Comparison of ENCODE assay signal across 8 cellular contexts in the genomic region with DNA sequence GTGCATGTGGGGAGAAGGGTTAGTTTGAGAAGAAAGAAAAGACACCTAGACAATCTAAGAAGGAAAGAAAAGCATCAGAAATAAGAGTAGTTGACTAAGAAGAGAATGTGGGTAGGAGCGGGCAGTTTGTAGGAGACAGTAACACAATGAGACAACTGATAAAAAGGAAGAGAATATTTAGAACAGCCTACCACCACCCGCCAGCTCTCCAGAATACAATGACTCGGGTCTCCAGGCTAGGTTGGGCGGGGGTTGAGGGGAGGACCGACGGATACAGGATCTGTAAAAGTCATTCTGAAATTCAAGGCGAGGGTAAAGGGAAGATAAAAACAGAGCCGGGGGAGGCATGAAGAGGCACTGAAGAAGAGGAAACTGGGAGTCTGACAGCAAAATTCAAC. TPM values are rescaled to one million over a fixed set of nuclear protein-coding genes. Genes with fewer than 3 reads are reported as not detected.
A peak's percentile ranks its signal among the peaks of the same experiment; 100 is the strongest.
DNase-seq lines count a peak whose midpoint lies in the region; ATAC-seq and TF ChIP-seq lines count a peak whose summit lies in the region.

No MANE protein-coding gene starts in this region.

- H3K36me3 ChIP-seq in GM23338 (ENCODE audit: insufficient read depth) = no peaks in the 10 kb centered on the region
- peaks cover 6% of the 10 kb centered on the region for H3K36me3 ChIP-seq in SK-N-MC (ENCODE audit: insufficient read depth, low read length)
- H3K36me3 ChIP-seq in endodermal cell (ENCODE audit: control insufficient read depth, insufficient read depth, low read length) = peaks cover 27% of the 10 kb centered on the region
- peaks cover 0 to 22% (median 0%) of the 10 kb centered on the region in 3 experiments for H3K36me3 ChIP-seq in naive thymus-derived CD4-positive, alpha-beta T cell (ENCODE audit: control insufficient read depth in 2 of 3, insufficient read depth in 3 of 3, low read length in 3 of 3)

- CTCF ChIA-PET in naive thymus-derived CD4-positive, alpha-beta T cell (lab: Charles Lee) = interaction anchor here (1.4 kb wide), 1 partner anchor 10 kb away, joined by 5 read pairs; no protein-coding TSS in a partner anchor

- H3K79me2 ChIP-seq in GM23338 (replicated peaks; ENCODE audit: insufficient read depth) = peaks cover 14% of the 10 kb centered on the region

- POLR2A ChIA-PET in naive thymus-derived CD4-positive, alpha-beta T cell (lab: Charles Lee) = interaction anchor here (0.8 to 2.7 kb wide), 21 partner anchors 9 to 1269 kb away, joined by 3 to 19 read pairs (median 5); a partner anchor contains a TSS

- H3K9me3 Mint-ChIP-seq in GM23338 = no peaks in the 10 kb centered on the region
- no peaks in the 10 kb centered on the region for H3K9me3 Mint-ChIP-seq in endodermal cell
- H3K9me3 Mint-ChIP-seq in naive thymus-derived CD4-positive, alpha-beta T cell = no peaks in the 10 kb centered on the region

- H3K4me1 Mint-ChIP-seq in GM23338 (peaks cover 10% of the 10 kb centered on the region), endodermal cell (peaks cover 17% of the 10 kb centered on the region)
- H3K4me1 Mint-ChIP-seq in naive thymus-derived CD4-positive, alpha-beta T cell = peaks cover 22 to 44% (median 37%) of the 10 kb centered on the region in 7 donors

- peaks cover 3% of the 10 kb centered on the region; the same call in 1 of the 2 replicates for H4K20me1 ChIP-seq in GM23338 (replicated peaks; ENCODE audit: insufficient read depth)

- H3K27ac ChIP-seq in GM23338 (ENCODE audit: low read depth) (peak overlapping the region; percentile 89; the same call in 1 of the 2 replicates), SK-N-MC (peak overlapping the region; percentile 65), endodermal cell (ENCODE audit: low read depth, low read length) (peak overlapping the region; percentile 89)
- peak overlapping the region; percentile 98 for H3K27ac ChIP-seq in naive thymus-derived CD4-positive, alpha-beta T cell (ENCODE audit: low read depth, low read length)

- H3K4me3 ChIP-seq in GM23338 = peak overlapping the region; percentile 80
- H3K4me3 ChIP-seq in SK-N-MC = peak overlapping the region; percentile 93
- H3K4me3 ChIP-seq in endodermal cell (ENCODE audit: low read length) = peak overlapping the region; percentile 97
- peak overlapping the region; percentile 98 for H3K4me3 ChIP-seq in naive thymus-derived CD4-positive, alpha-beta T cell (ENCODE audit: low read length)

- peak; percentile 41 for ATAC-seq in GM23338
- ATAC-seq in naive thymus-derived CD4-positive, alpha-beta T cell = peak; percentile 0

- H3K9me3 ChIP-seq in SK-N-MC (ENCODE audit: low read depth, low read length) (no peaks in the 10 kb centered on the region), endodermal cell (ENCODE audit: control insufficient read depth, low read length) (no peaks in the 10 kb centered on the region)
- H3K9me3 ChIP-seq in naive thymus-derived CD4-positive, alpha-beta T cell (ENCODE audit: control insufficient read depth in 2 of 3, low read length in 3 of 3) = no peaks in the 10 kb centered on the region

- H3K4me1 ChIP-seq in GM23338 (ENCODE audit: insufficient read depth) (peaks cover 5% of the 10 kb centered on the region; the same call in 1 of the 2 replicates), endodermal cell (ENCODE audit: control insufficient read depth, insufficient read depth, low read length) (peaks cover 7% of the 10 kb centered on the region)
- H3K4me1 ChIP-seq in naive thymus-derived CD4-positive, alpha-beta T cell (ENCODE audit: control insufficient read depth in 2 of 2, insufficient read depth in 2 of 2, low read length in 2 of 2) = peaks cover 21 to 28% of the 10 kb centered on the region in 2 donors

- H2AFZ ChIP-seq in GM23338 = peak overlapping the region; percentile 80

- DNase-seq in GM23338 (ENCODE audit: low spot score) (no peak), SK-N-MC (ENCODE audit: low read depth, low spot score) (no peak), endodermal cell (no peak), ecto neural progenitor cell (ENCODE audit: low spot score) (no peak), kidney glomerular epithelial cell (lab: John Stamatoyannopoulos, UW) (no peak), T-helper 9 cell (no peak), cerebellar cortex (ENCODE audit: low spot score) (no peak)
- DNase-seq in naive thymus-derived CD4-positive, alpha-beta T cell = no peak

- 2 to 4% methylated on average over 7 to 8 of the region's 8 CpGs for WGBS in endodermal cell (ENCODE audit: insufficient coverage in 1 of 2, insufficient read length in 1 of 2), 2 experiments

- no peaks in the 10 kb centered on the region for H3K9me2 ChIP-seq in GM23338 (ENCODE audit: insufficient read depth)

- no peaks in the 10 kb centered on the region for H3K27me3 ChIP-seq in GM23338 (ENCODE audit: insufficient read depth)
- H3K27me3 ChIP-seq in endodermal cell (ENCODE audit: control insufficient read depth, insufficient read depth, low read length, poor library complexity, severe bottlenecking) = no peaks in the 10 kb centered on the region
- H3K27me3 ChIP-seq in naive thymus-derived CD4-positive, alpha-beta T cell (ENCODE audit: control insufficient read depth in 2 of 2, insufficient read depth in 2 of 2, low read length in 2 of 2) = no peaks in the 10 kb centered on the region

- peaks cover 8% of the 10 kb centered on the region; the same call in 2 of the 3 replicates for H3K36me3 Mint-ChIP-seq in GM23338 (ENCODE audit: low read depth)
- peaks cover 25% of the 10 kb centered on the region for H3K36me3 Mint-ChIP-seq in endodermal cell (ENCODE audit: low read depth)
- peaks cover 0 to 11% (median 7%) of the 10 kb centered on the region in 5 donors for H3K36me3 Mint-ChIP-seq in naive thymus-derived CD4-positive, alpha-beta T cell

- H3K27me3 Mint-ChIP-seq in GM23338 (ENCODE audit: insufficient read depth, low read depth, poor library complexity) = peaks cover 10% of the 10 kb centered on the region
- peaks cover 2% of the 10 kb centered on the region for H3K27me3 Mint-ChIP-seq in endodermal cell (ENCODE audit: insufficient read depth)
- no peaks in the 10 kb centered on the region for H3K27me3 Mint-ChIP-seq in naive thymus-derived CD4-positive, alpha-beta T cell

- H3K27ac Mint-ChIP-seq in GM23338 (peak overlapping the region; percentile 95), endodermal cell (peak overlapping the region; percentile 93)
- H3K27ac Mint-ChIP-seq in naive thymus-derived CD4-positive, alpha-beta T cell = peak overlapping the region; percentile 95 to 98 (median 97)

- H3K4me2 ChIP-seq in GM23338 = peak overlapping the region; percentile 86

- H3K9ac ChIP-seq in SK-N-MC (ENCODE audit: insufficient read length) = peak overlapping the region; percentile 86
- H3K9ac ChIP-seq in endodermal cell (ENCODE audit: extremely low read depth, low read length, poor library complexity, severe bottlenecking) = peak overlapping the region; percentile 90

- H3K4me3 Mint-ChIP-seq in GM23338 (peak overlapping the region; percentile 96), endodermal cell (peak overlapping the region; percentile 87)
- H3K4me3 Mint-ChIP-seq in naive thymus-derived CD4-positive, alpha-beta T cell = peak overlapping the region; percentile 92 to 100 (median 98)

- no peak for TF ChIP-seq CTCF in GM23338 (conservative IDR thresholded peaks at IDR 0.05; ENCODE audit: low read depth in 2 of 2)
- no peak for TF ChIP-seq CTCF in endodermal cell (conservative IDR thresholded peaks at IDR 0.05)

- intact Hi-C loops in naive thymus-derived CD4-positive, alpha-beta T cell (cut with micrococcal nuclease) = loop anchor here (2.0 to 10.0 kb wide), 2 partner anchors 22 to 158 kb away; a partner anchor contains a TSS

- peaks cover 3% of the 10 kb centered on the region; the same call in 1 of the 2 replicates for H3F3A ChIP-seq in GM23338 (replicated peaks; ENCODE audit: low read depth)

TF ChIP-seq in GM23338, 12 proteins besides CTCF, POLR2A, EP300 and RAD21 (continues in another document):
- TF ChIP-seq ZNF114 (CRISPR knock-in tag; IDR thresholded peaks at IDR 0.05) (no peak), STAT1 (IDR thresholded peaks at IDR 0.05; ENCODE audit: unreplicated experiment) (no peak), EZH2phosphoT487 (IDR thresholded peaks at IDR 0.05; ENCODE audit: unreplicated experiment) (no peak)

RNA-seq across cellular contexts. Expression of a gene that starts 0.7 kb away (rescaled TPM):
- 29.7 and 37.0 TPM in 2 replicates for total RNA-seq in GM23338 (2014; rRNA removed; shearing (Covaris generic))
- polyA plus RNA-seq in GM23338 (2016; fragmentation: Nextera tagmentation; extraction: Ambion mirVana) = 25.9 and 26.9 TPM in 2 replicates
- 10 to 100 TPM; 38.3 to 59.5 TPM for total RNA-seq in endodermal cell
- polyA plus RNA-seq in endodermal cell (2013, experiment 1 of 2) = 58.1 TPM
- polyA plus RNA-seq in endodermal cell (2013, experiment 2 of 2) = 47.7 TPM
- 10 to 100 TPM; 60.1 to 71.7 (median 65.2) TPM for total RNA-seq in naive thymus-derived CD4-positive, alpha-beta T cell
- polyA plus RNA-seq in naive thymus-derived CD4-positive, alpha-beta T cell = 10 to 100 TPM; 31.1 to 42.5 TPM

RNA-seq across cellular contexts. Expression of a gene that starts 4.2 kb away (rescaled TPM):
- total RNA-seq in GM23338 (2014; rRNA removed; shearing (Covaris generic)) = not detected in 2 replicates
- not detected in 2 replicates for polyA plus RNA-seq in GM23338 (2016; fragmentation: Nextera tagmentation; extraction: Ambion mirVana)
- not detected for total RNA-seq in endodermal cell
- not detected for polyA plus RNA-seq in endodermal cell (2013, experiment 1 of 2)
- polyA plus RNA-seq in endodermal cell (2013, experiment 2 of 2) = not detected
- total RNA-seq in naive thymus-derived CD4-positive, alpha-beta T cell = under 1 TPM in 1 of 5 experiments, not detected in 4; 0.56 TPM
- polyA plus RNA-seq in naive thymus-derived CD4-positive, alpha-beta T cell = not detected

RNA-seq across cellular contexts. Expression of a gene that starts 12.7 kb away (rescaled TPM):
- not detected in 2 replicates for total RNA-seq in GM23338 (2014; rRNA removed; shearing (Covaris generic))
- not detected in 2 replicates for polyA plus RNA-seq in GM23338 (2016; fragmentation: Nextera tagmentation; extraction: Ambion mirVana)
- total RNA-seq in endodermal cell = not detected
- polyA plus RNA-seq in endodermal cell (2013, experiment 1 of 2) = not detected
- polyA plus RNA-seq in endodermal cell (2013, experiment 2 of 2) = 1.4 TPM
- total RNA-seq in naive thymus-derived CD4-positive, alpha-beta T cell = not detected
- not detected for polyA plus RNA-seq in naive thymus-derived CD4-positive, alpha-beta T cell

RNA-seq across cellular contexts. Expression of a gene that starts 19.1 kb away (rescaled TPM):
- not detected in 2 replicates for total RNA-seq in GM23338 (2014; rRNA removed; shearing (Covaris generic))
- polyA plus RNA-seq in GM23338 (2016; fragmentation: Nextera tagmentation; extraction: Ambion mirVana) = 0.23 TPM in 1 of 2 replicates, not detected in the other
- under 1 TPM; 0.29 to 0.38 TPM for total RNA-seq in endodermal cell
- polyA plus RNA-seq in endodermal cell (2013, experiment 1 of 2) = 1.1 TPM
- polyA plus RNA-seq in endodermal cell (2013, experiment 2 of 2) = 1.4 TPM
- 1 to 10 TPM in 1 of 5 experiments, not detected in 4; 1.2 TPM for total RNA-seq in naive thymus-derived CD4-positive, alpha-beta T cell
- polyA plus RNA-seq in naive thymus-derived CD4-positive, alpha-beta T cell = not detected

RNA-seq across cellular contexts. Expression of a gene that starts 20.8 kb away (rescaled TPM):
- not detected in 2 replicates for total RNA-seq in GM23338 (2014; rRNA removed; shearing (Covaris generic))
- polyA plus RNA-seq in GM23338 (2016; fragmentation: Nextera tagmentation; extraction: Ambion mirVana) = 0.12 and 0.13 TPM in 2 replicates
- total RNA-seq in endodermal cell = not detected
- polyA plus RNA-seq in endodermal cell (2013, experiment 1 of 2) = not detected
- polyA plus RNA-seq in endodermal cell (2013, experiment 2 of 2) = not detected
- total RNA-seq in naive thymus-derived CD4-positive, alpha-beta T cell = 1 to 10 TPM in 1 of 5 experiments, under 1 TPM in 4; 0.12 to 4.7 (median 0.64) TPM
- 1 to 10 TPM in 1 of 2 donors, under 1 TPM in 1; 0.20 to 2.3 TPM for polyA plus RNA-seq in naive thymus-derived CD4-positive, alpha-beta T cell
